ENCODE assay signal across 8 cellular contexts in genomic region chr11:34263462-34264186, GRCh38.
DNase-seq lines count a peak whose midpoint lies in the region; ATAC-seq and TF ChIP-seq lines count a peak whose summit lies in the region.

No MANE protein-coding gene starts in this region.

- H3K79me2 ChIP-seq in Karpas-422 (ENCODE audit: low read length), result no peaks in the 10 kb centered on the region

- H3K9me3 ChIP-seq in lower lobe of right lung (no peaks in the 10 kb centered on the region), Karpas-422 (ENCODE audit: low read length) (no peaks in the 10 kb centered on the region)

- H3K36me3 ChIP-seq in BJ (ENCODE audit: control insufficient read depth, insufficient read depth, low read length), result no peaks in the 10 kb centered on the region
- H3K36me3 ChIP-seq in brain microvascular endothelial cell (replicated peaks), result no peaks in the 10 kb centered on the region
- no peaks in the 10 kb centered on the region for H3K36me3 ChIP-seq in lower lobe of right lung
- H3K36me3 ChIP-seq in Karpas-422 (ENCODE audit: insufficient read depth, low read length), result no peaks in the 10 kb centered on the region

- in situ Hi-C loops in brain microvascular endothelial cell (cut with HindIII; ENCODE audit: low pct_ligation_motif_present, low sequenced_read_pairs), result no loop called here

- peak; percentile 19 for DNase-seq in BJ (ENCODE audit: low read depth)
- DNase-seq in NCI-H2029 treated with DMSO at 0.1 percent for 48 hours (lab: John Stamatoyannopoulos, UW), result peak; percentile 96
- peak; percentile 19 for DNase-seq in brain microvascular endothelial cell
- peak; percentile 73 for DNase-seq in lower lobe of right lung
- no peak for DNase-seq in Karpas-422
- DNase-seq in effector CD4-positive, alpha-beta T cell, result no peak

- H3K27ac ChIP-seq in brain microvascular endothelial cell, result no peak overlapping the region
- H3K27ac ChIP-seq in lower lobe of right lung, result no peak overlapping the region
- H3K27ac ChIP-seq in Karpas-422 (ENCODE audit: low read length), result no peak overlapping the region

- intact Hi-C loops in lower lobe of right lung (cut with DNase I), result no loop called here

- 0 out of 2 replicates have a peak, but pooled peaks cover 3% of the 10 kb centered on the region for H4K20me1 ChIP-seq in Karpas-422 (ENCODE audit: insufficient read depth, low read depth, low read length)

- H3K4me1 ChIP-seq in lower lobe of right lung (peaks cover 7% of the 10 kb centered on the region), Karpas-422 (ENCODE audit: low read length) (no peaks in the 10 kb centered on the region)

- no peak overlapping the region for H3K4me3 ChIP-seq in BJ (ENCODE audit: low read depth, low read length)
- no peak overlapping the region for H3K4me3 ChIP-seq in brain microvascular endothelial cell (ENCODE audit: low read depth, low read length)
- H3K4me3 ChIP-seq in lower lobe of right lung, result no peak overlapping the region
- no peak overlapping the region for H3K4me3 ChIP-seq in Karpas-422 (ENCODE audit: low read length)

- CTCF ChIA-PET in BJ (lab: Yijun Ruan, JAX), result interaction anchor here (0.5 to 1.7 kb wide), 4 partner anchors 10 to 708 kb away, joined by 3 to 5 read pairs (median 4); no protein-coding TSS in a partner anchor

- H3K4me2 ChIP-seq in Karpas-422 (ENCODE audit: low read depth, low read length, poor library complexity, severe bottlenecking), result no peak overlapping the region

- H3K27me3 ChIP-seq in BJ (ENCODE audit: control insufficient read depth, insufficient read depth, low read length), result no peaks in the 10 kb centered on the region; the same call in 1 of the 2 replicates
- no peaks in the 10 kb centered on the region for H3K27me3 ChIP-seq in brain microvascular endothelial cell (replicated peaks)
- no peaks in the 10 kb centered on the region for H3K27me3 ChIP-seq in lower lobe of right lung (ENCODE audit: low read depth)
- no peaks in the 10 kb centered on the region for H3K27me3 ChIP-seq in Karpas-422 (ENCODE audit: low read length)

- no peak for TF ChIP-seq CTCF in BJ (IDR thresholded peaks at IDR 0.05; ENCODE audit: insufficient read depth, low read depth, low read length)
- TF ChIP-seq CTCF in brain microvascular endothelial cell (IDR thresholded peaks at IDR 0.05; ENCODE audit: low read depth, low read length, missing control alignments), result no peak
- TF ChIP-seq CTCF in lower lobe of right lung (IDR thresholded peaks at IDR 0.05), result no peak

- ATAC-seq in lower lobe of right lung, result peak; percentile 83 to 94
- ATAC-seq in HG03175 (IDR thresholded peaks at IDR 0.05; ENCODE audit: unreplicated experiment), result no peak
- no peak for ATAC-seq in GM21723 (IDR thresholded peaks at IDR 0.05; ENCODE audit: unreplicated experiment)

- H3K9ac ChIP-seq in Karpas-422 (ENCODE audit: low read length), result no peak overlapping the region

- POLR2A ChIA-PET in BJ (lab: Charles Lee), result no interaction called here

- H3K9me2 ChIP-seq in Karpas-422 (replicated peaks; ENCODE audit: insufficient read depth, low read length), result no peaks in the 10 kb centered on the region

- no peak overlapping the region for H2AFZ ChIP-seq in Karpas-422 (ENCODE audit: low read length)

Comparison
In these comparisons a context has a peak if more than half of its experiments do, and no peak if none do; other contexts are left out.
1. DNase-seq: peak in BJ (single experiment), NCI-H2029 treated with DMSO at 0.1 percent for 48 hours (single experiment), brain microvascular endothelial cell (single experiment) and lower lobe of right lung (single experiment); none in Karpas-422 (single experiment) and effector CD4-positive, alpha-beta T cell (single experiment).
2. ATAC-seq: peak in lower lobe of right lung (2 of 2); none in HG03175 (single experiment) and GM21723 (single experiment).